In genomic region chr19:40803170-40803856, GRCh38 we compare ENCODE assay signal across 8 cellular contexts. TPM values are rescaled to one million over a fixed set of nuclear protein-coding genes. Genes with fewer than 3 reads are reported as not detected.
DNase-seq lines count a peak whose midpoint lies in the region; ATAC-seq and TF ChIP-seq lines count a peak whose summit lies in the region.

No MANE protein-coding gene starts in this region.

- H3K9me3 ChIP-seq in HUES48 (ENCODE audit: control insufficient read depth, insufficient read depth, low read length) (no peaks in the 10 kb centered on the region), stomach (no peaks in the 10 kb centered on the region)

- H3K9ac ChIP-seq in HUES48 (ENCODE audit: low read depth, low read length), result no peak overlapping the region

- CTCF ChIA-PET in GM10248 (lab: Yijun Ruan, JAX), result interaction anchor here (1.3 to 2.4 kb wide), 2 partner anchors 16 to 86 kb away, joined by 3 to 9 read pairs; partner anchors contain the start of genes COQ8B and ITPKC

- peaks cover 70% of the 10 kb centered on the region for H3K36me3 Mint-ChIP-seq in activated T-helper 2 cell treated with anti-CD3 and anti-CD28 coated beads, Interferon-gamma antibody, Interleukin-2, Interleukin-4, amounts not matched to agents 10 μg/mL and 5 μg/mL and 100 μg/mL, durations not matched to agents 14 hours and 24 hours and 36 hours (ENCODE audit: low read depth)
- peaks cover 3 to 15% (median 14%) of the 10 kb centered on the region in 3 donors for H3K36me3 Mint-ChIP-seq in immature natural killer cell

- POLR2A ChIA-PET in GM10248 (lab: Yijun Ruan, JAX), result no interaction called here

- peaks cover 59% of the 10 kb centered on the region for H3K36me3 ChIP-seq in HUES48 (ENCODE audit: control insufficient read depth, insufficient read depth, low read length)
- H3K36me3 ChIP-seq in stomach, result peaks cover 19 to 32% (median 29%) of the 10 kb centered on the region in 4 donors

- peak overlapping the region; percentile 76 for H3K4me3 Mint-ChIP-seq in activated T-helper 2 cell treated with anti-CD3 and anti-CD28 coated beads, Interferon-gamma antibody, Interleukin-2, Interleukin-4, amounts not matched to agents 10 μg/mL and 5 μg/mL and 100 μg/mL, durations not matched to agents 14 hours and 24 hours and 36 hours (ENCODE audit: low read depth)
- H3K4me3 Mint-ChIP-seq in immature natural killer cell, result peak overlapping the region in 4 of 5 donors; percentile 46 to 90 (median 65)

- H3K27me3 ChIP-seq in HUES48 (ENCODE audit: control insufficient read depth, insufficient read depth, low read length) (no peaks in the 10 kb centered on the region), stomach (no peaks in the 10 kb centered on the region)

- no peak overlapping the region for H3K4me3 ChIP-seq in HUES48 (ENCODE audit: low read depth, low read length)
- peak overlapping the region in 3 of 4 donors; percentile 25 to 96 (median 40) for H3K4me3 ChIP-seq in stomach

- no peak for DNase-seq in activated T-helper 2 cell treated with anti-CD3 and anti-CD28 coated beads, Interferon-gamma antibody, Interleukin-2, Interleukin-4, amounts not matched to agents 10 μg/mL and 5 μg/mL and 100 μg/mL, durations not matched to agents 14 hours and 24 hours and 36 hours (ENCODE audit: low spot score)
- DNase-seq in immature natural killer cell (no peak), stomach (no peak), GM10248 (ENCODE audit: extremely low spot score) (no peak), left lobe of liver (ENCODE audit: low spot score) (no peak)

- H3K4me1 ChIP-seq in HUES48 (ENCODE audit: control insufficient read depth, insufficient read depth, low read length), result peaks cover 47% of the 10 kb centered on the region
- H3K4me1 ChIP-seq in stomach, result peaks cover 75 to 85% (median 83%) of the 10 kb centered on the region in 4 donors

- no peak for TF ChIP-seq POLR2A in stomach (IDR thresholded peaks at IDR 0.05)

- 30 to 44% (median 34%) methylated on average over 9 of the region's 9 CpGs for WGBS in stomach, 5 donors

- no peaks in the 10 kb centered on the region for H3K27me3 Mint-ChIP-seq in activated T-helper 2 cell treated with anti-CD3 and anti-CD28 coated beads, Interferon-gamma antibody, Interleukin-2, Interleukin-4, amounts not matched to agents 10 μg/mL and 5 μg/mL and 100 μg/mL, durations not matched to agents 14 hours and 24 hours and 36 hours (ENCODE audit: low read depth)
- peaks cover 9 to 29% (median 27%) of the 10 kb centered on the region in 3 donors for H3K27me3 Mint-ChIP-seq in immature natural killer cell (ENCODE audit: low read depth in 3 of 3)

- H3K27ac ChIP-seq in HUES48 (ENCODE audit: low read depth, low read length), result peak overlapping the region; percentile 10
- peak overlapping the region; percentile 73 to 99 (median 95) for H3K27ac ChIP-seq in stomach

- intact Hi-C loops in activated T-helper 2 cell treated with anti-CD3 and anti-CD28 coated beads, Interferon-gamma antibody, Interleukin-2, Interleukin-4, amounts not matched to agents 10 μg/mL and 5 μg/mL and 100 μg/mL, durations not matched to agents 14 hours and 24 hours and 36 hours (cut with micrococcal nuclease), result loop anchor here (10.0 kb wide), 1 partner anchor 519 kb away; the partner anchor contains the start of gene AKT2
- intact Hi-C loops in stomach (cut with DNase I; ENCODE audit: low total_unique reads), result no loop called here

- no peak for ATAC-seq in GM18873 (IDR thresholded peaks at IDR 0.05; ENCODE audit: low FRiP score, unreplicated experiment)
- ATAC-seq in GM19467 (IDR thresholded peaks at IDR 0.05; ENCODE audit: unreplicated experiment), result no peak
- no peak for ATAC-seq in left lobe of liver

- TF ChIP-seq CTCF in stomach (IDR thresholded peaks at IDR 0.05), result no peak
- no peak for TF ChIP-seq CTCF in GM10248 (IDR thresholded peaks at IDR 0.05; ENCODE audit: control extremely low read depth, extremely low read depth, low read depth, missing control alignments)

- TF ChIP-seq EP300 in stomach (IDR thresholded peaks at IDR 0.05), result no peak

- peak overlapping the region; percentile 82 for H3K27ac Mint-ChIP-seq in activated T-helper 2 cell treated with anti-CD3 and anti-CD28 coated beads, Interferon-gamma antibody, Interleukin-2, Interleukin-4, amounts not matched to agents 10 μg/mL and 5 μg/mL and 100 μg/mL, durations not matched to agents 14 hours and 24 hours and 36 hours
- peak overlapping the region; percentile 88 to 98 (median 90) for H3K27ac Mint-ChIP-seq in immature natural killer cell

- H3K9me3 Mint-ChIP-seq in activated T-helper 2 cell treated with anti-CD3 and anti-CD28 coated beads, Interferon-gamma antibody, Interleukin-2, Interleukin-4, amounts not matched to agents 10 μg/mL and 5 μg/mL and 100 μg/mL, durations not matched to agents 14 hours and 24 hours and 36 hours, result no peaks in the 10 kb centered on the region
- no peaks in the 10 kb centered on the region for H3K9me3 Mint-ChIP-seq in immature natural killer cell

- H3K4me1 Mint-ChIP-seq in activated T-helper 2 cell treated with anti-CD3 and anti-CD28 coated beads, Interferon-gamma antibody, Interleukin-2, Interleukin-4, amounts not matched to agents 10 μg/mL and 5 μg/mL and 100 μg/mL, durations not matched to agents 14 hours and 24 hours and 36 hours (ENCODE audit: low read depth), result peaks cover 77% of the 10 kb centered on the region
- peaks cover 81 to 85% of the 10 kb centered on the region in 2 donors for H3K4me1 Mint-ChIP-seq in immature natural killer cell

RNA-seq across cellular contexts. Expression of gene EGLN2, which starts 4.3 kb away (rescaled TPM):
- total RNA-seq in activated T-helper 2 cell treated with anti-CD3 and anti-CD28 coated beads, Interferon-gamma antibody, Interleukin-2, Interleukin-4, amounts not matched to agents 10 μg/mL and 5 μg/mL and 100 μg/mL, durations not matched to agents 14 hours and 24 hours and 36 hours, result 98.5 and 104 TPM in 2 replicates
- polyA plus RNA-seq in immature natural killer cell (100 to 1,000 TPM in 2 of 3 donors, 10 to 100 TPM in 1; 88.4 to 124 (median 101) TPM), stomach (10 to 100 TPM; 69.8 to 73.9 (median 71.7) TPM)
- total RNA-seq in stomach (100 to 1,000 TPM in 1 of 5 donors, 10 to 100 TPM in 4; 30.0 to 115 (median 71.2) TPM), left lobe of liver (42.2 TPM)

RNA-seq across cellular contexts. Expression of gene RAB4B, which starts 25.3 kb away (rescaled TPM):
- total RNA-seq in activated T-helper 2 cell treated with anti-CD3 and anti-CD28 coated beads, Interferon-gamma antibody, Interleukin-2, Interleukin-4, amounts not matched to agents 10 μg/mL and 5 μg/mL and 100 μg/mL, durations not matched to agents 14 hours and 24 hours and 36 hours, result 50.1 and 50.4 TPM in 2 replicates
- 100 to 1,000 TPM; 129 to 151 (median 150) TPM for polyA plus RNA-seq in immature natural killer cell
- total RNA-seq in stomach, result 10 to 100 TPM in 4 of 5 donors, not detected in 1; 10.3 to 47.8 (median 28.9) TPM
- 10 to 100 TPM; 31.6 to 53.7 (median 39.2) TPM for polyA plus RNA-seq in stomach
- total RNA-seq in left lobe of liver, result 9.0 TPM

RNA-seq across cellular contexts. Expression of gene MIA, which starts 28.0 kb away (rescaled TPM):
- 0.69 TPM in 1 of 2 replicates, not detected in the other for total RNA-seq in activated T-helper 2 cell treated with anti-CD3 and anti-CD28 coated beads, Interferon-gamma antibody, Interleukin-2, Interleukin-4, amounts not matched to agents 10 μg/mL and 5 μg/mL and 100 μg/mL, durations not matched to agents 14 hours and 24 hours and 36 hours
- polyA plus RNA-seq in immature natural killer cell (not detected), stomach (10 to 100 TPM in 1 of 3 donors, 1 to 10 TPM in 1, not detected in 1; 2.8 to 10.1 TPM)
- total RNA-seq in stomach (1 to 10 TPM in 2 of 5 donors, not detected in 3; 2.9 to 8.1 TPM), left lobe of liver (0.43 TPM)

RNA-seq across cellular contexts. Expression of gene CYP2A6, which starts 46.9 kb away (rescaled TPM):
- total RNA-seq in activated T-helper 2 cell treated with anti-CD3 and anti-CD28 coated beads, Interferon-gamma antibody, Interleukin-2, Interleukin-4, amounts not matched to agents 10 μg/mL and 5 μg/mL and 100 μg/mL, durations not matched to agents 14 hours and 24 hours and 36 hours, result not detected in 2 replicates
- polyA plus RNA-seq in immature natural killer cell (under 1 TPM in 1 of 3 donors, not detected in 2; 0.48 TPM), stomach (not detected)
- total RNA-seq in stomach (not detected), left lobe of liver (2,152 TPM)

RNA-seq across cellular contexts. Expression of gene SNRPA, which starts 52.3 kb away (rescaled TPM):
- total RNA-seq in activated T-helper 2 cell treated with anti-CD3 and anti-CD28 coated beads, Interferon-gamma antibody, Interleukin-2, Interleukin-4, amounts not matched to agents 10 μg/mL and 5 μg/mL and 100 μg/mL, durations not matched to agents 14 hours and 24 hours and 36 hours, result 257 and 267 TPM in 2 replicates
- polyA plus RNA-seq in immature natural killer cell, result 10 to 100 TPM; 28.9 to 78.7 (median 39.2) TPM
- total RNA-seq in stomach, result 100 to 1,000 TPM in 2 of 5 donors, 10 to 100 TPM in 2, 1 to 10 TPM in 1; 4.9 to 258 (median 46.0) TPM
- 10 to 100 TPM; 33.1 to 74.6 (median 71.6) TPM for polyA plus RNA-seq in stomach
- total RNA-seq in left lobe of liver, result 23.6 TPM
